1 cellular context compared by ENCODE assay signal in the genomic region with DNA sequence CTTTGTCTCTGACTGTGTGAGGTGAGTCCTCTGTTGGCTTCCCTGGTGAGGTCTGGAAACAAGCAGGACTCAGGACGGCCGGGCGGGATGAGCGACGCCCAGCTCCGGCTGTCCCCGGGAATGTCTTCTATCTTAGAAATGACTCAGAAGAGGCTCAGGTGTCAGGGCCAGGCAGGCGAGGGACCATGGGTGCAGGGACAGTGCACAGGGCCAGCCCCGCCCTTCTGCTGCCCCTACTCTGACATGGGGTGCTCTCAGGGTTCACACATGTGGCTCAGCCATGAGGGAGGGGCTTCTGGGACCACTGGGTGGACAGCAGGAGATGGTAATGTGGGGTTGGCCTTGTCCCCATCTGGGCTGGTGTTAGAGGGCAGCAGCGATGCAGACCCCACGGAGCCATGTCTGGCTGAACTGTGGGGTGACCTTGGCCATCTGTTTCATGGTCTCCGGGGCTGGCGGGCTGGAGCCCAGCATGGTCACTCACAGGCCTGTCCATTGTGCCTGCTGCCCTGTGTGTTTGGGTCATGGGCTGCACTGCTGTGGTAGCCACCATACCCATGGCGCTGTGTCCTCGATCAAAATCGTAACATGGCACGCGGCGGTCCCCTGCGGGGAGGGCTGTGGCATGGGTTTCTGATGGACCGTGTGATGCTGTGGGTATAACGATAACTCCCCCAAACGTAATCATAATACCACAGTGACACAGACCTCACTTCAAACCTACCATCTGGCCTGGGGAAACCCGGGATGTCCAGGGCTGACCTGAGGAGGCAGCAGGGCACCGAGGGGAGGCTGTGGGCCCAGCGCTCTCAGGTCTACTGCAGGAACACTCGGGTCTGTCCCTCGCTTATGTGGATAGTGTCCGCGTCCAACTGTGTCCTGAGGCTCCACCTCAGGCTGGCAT.
TF ChIP-seq lines count a peak whose summit lies in the region.

No MANE protein-coding gene starts in this region.

TF ChIP-seq in HepG2, 621 proteins besides CTCF, POLR2A, EP300 and RAD21:
- TF ChIP-seq, protein P1, sequence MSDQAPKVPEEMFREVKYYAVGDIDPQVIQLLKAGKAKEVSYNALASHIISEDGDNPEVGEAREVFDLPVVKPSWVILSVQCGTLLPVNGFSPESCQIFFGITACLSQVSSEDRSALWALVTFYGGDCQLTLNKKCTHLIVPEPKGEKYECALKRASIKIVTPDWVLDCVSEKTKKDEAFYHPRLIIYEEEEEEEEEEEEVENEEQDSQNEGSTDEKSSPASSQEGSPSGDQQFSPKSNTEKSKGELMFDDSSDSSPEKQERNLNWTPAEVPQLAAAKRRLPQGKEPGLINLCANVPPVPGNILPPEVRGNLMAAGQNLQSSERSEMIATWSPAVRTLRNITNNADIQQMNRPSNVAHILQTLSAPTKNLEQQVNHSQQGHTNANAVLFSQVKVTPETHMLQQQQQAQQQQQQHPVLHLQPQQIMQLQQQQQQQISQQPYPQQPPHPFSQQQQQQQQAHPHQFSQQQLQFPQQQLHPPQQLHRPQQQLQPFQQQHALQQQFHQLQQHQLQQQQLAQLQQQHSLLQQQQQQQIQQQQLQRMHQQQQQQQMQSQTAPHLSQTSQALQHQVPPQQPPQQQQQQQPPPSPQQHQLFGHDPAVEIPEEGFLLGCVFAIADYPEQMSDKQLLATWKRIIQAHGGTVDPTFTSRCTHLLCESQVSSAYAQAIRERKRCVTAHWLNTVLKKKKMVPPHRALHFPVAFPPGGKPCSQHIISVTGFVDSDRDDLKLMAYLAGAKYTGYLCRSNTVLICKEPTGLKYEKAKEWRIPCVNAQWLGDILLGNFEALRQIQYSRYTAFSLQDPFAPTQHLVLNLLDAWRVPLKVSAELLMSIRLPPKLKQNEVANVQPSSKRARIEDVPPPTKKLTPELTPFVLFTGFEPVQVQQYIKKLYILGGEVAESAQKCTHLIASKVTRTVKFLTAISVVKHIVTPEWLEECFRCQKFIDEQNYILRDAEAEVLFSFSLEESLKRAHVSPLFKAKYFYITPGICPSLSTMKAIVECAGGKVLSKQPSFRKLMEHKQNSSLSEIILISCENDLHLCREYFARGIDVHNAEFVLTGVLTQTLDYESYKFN (CRISPR knock-in tag; conservative IDR thresholded peaks at IDR 0.05), result no peak
- TF ChIP-seq, protein P2, sequence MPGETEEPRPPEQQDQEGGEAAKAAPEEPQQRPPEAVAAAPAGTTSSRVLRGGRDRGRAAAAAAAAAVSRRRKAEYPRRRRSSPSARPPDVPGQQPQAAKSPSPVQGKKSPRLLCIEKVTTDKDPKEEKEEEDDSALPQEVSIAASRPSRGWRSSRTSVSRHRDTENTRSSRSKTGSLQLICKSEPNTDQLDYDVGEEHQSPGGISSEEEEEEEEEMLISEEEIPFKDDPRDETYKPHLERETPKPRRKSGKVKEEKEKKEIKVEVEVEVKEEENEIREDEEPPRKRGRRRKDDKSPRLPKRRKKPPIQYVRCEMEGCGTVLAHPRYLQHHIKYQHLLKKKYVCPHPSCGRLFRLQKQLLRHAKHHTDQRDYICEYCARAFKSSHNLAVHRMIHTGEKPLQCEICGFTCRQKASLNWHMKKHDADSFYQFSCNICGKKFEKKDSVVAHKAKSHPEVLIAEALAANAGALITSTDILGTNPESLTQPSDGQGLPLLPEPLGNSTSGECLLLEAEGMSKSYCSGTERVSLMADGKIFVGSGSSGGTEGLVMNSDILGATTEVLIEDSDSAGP (CRISPR knock-in tag; IDR thresholded peaks at IDR 0.05; ENCODE audit: borderline replicate concordance), result no peak
- TF ChIP-seq MAZ (IDR thresholded peaks at IDR 0.05; ENCODE audit: borderline replicate concordance, low read depth, low read length) (no peak), MAZ (CRISPR knock-in tag; IDR thresholded peaks at IDR 0.05; ENCODE audit: low read depth) (no peak), ZNF570 (CRISPR knock-in tag; IDR thresholded peaks at IDR 0.05; ENCODE audit: borderline replicate concordance) (no peak), ZNF121 (CRISPR knock-in tag; IDR thresholded peaks at IDR 0.05) (no peak), RAD51 (IDR thresholded peaks at IDR 0.05; ENCODE audit: borderline replicate concordance) (no peak), ZNF713 (CRISPR knock-in tag; IDR thresholded peaks at IDR 0.05) (no peak), EZH2 (conservative IDR thresholded peaks at IDR 0.05; ENCODE audit: low read depth, low read length) (no peak), PAX8 (CRISPR knock-in tag; IDR thresholded peaks at IDR 0.05; ENCODE audit: borderline replicate concordance) (no peak), ZFX (CRISPR knock-in tag; IDR thresholded peaks at IDR 0.05; ENCODE audit: low read depth) (no peak), ZNF432 (CRISPR knock-in tag; IDR thresholded peaks at IDR 0.05; ENCODE audit: borderline replicate concordance) (no peak), ZNF282 (IDR thresholded peaks at IDR 0.05; ENCODE audit: partially characterized antibody) (no peak), ZFP90 (CRISPR knock-in tag; IDR thresholded peaks at IDR 0.05; ENCODE audit: borderline replicate concordance) (no peak), MYC (CRISPR knock-in tag; IDR thresholded peaks at IDR 0.05; ENCODE audit: borderline replicate concordance) (no peak), RXRB (CRISPR knock-in tag; IDR thresholded peaks at IDR 0.05; ENCODE audit: borderline replicate concordance) (no peak), RBAK (CRISPR knock-in tag; IDR thresholded peaks at IDR 0.05) (no peak)
